ENCODE assay signal across 1 cellular context in genomic region chr11:46728659-46729040, GRCh38.
TF ChIP-seq lines count a peak whose summit lies in the region.

No MANE protein-coding gene starts in this region.

TF ChIP-seq in HepG2, 621 proteins besides CTCF, POLR2A, EP300 and RAD21:
- TF ChIP-seq, protein P1, sequence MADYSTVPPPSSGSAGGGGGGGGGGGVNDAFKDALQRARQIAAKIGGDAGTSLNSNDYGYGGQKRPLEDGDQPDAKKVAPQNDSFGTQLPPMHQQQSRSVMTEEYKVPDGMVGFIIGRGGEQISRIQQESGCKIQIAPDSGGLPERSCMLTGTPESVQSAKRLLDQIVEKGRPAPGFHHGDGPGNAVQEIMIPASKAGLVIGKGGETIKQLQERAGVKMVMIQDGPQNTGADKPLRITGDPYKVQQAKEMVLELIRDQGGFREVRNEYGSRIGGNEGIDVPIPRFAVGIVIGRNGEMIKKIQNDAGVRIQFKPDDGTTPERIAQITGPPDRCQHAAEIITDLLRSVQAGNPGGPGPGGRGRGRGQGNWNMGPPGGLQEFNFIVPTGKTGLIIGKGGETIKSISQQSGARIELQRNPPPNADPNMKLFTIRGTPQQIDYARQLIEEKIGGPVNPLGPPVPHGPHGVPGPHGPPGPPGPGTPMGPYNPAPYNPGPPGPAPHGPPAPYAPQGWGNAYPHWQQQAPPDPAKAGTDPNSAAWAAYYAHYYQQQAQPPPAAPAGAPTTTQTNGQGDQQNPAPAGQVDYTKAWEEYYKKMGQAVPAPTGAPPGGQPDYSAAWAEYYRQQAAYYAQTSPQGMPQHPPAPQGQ (CRISPR knock-in tag; IDR thresholded peaks at IDR 0.05; ENCODE audit: borderline replicate concordance): no peak
- TF ChIP-seq RBM22 (optimal IDR thresholded peaks at IDR 0.05; ENCODE audit: low read length) (peak; percentile 11), ZNF20 (CRISPR knock-in tag; IDR thresholded peaks at IDR 0.05) (0 out of 2 replicates have a peak, but pooled peaks have one; percentile 18), NPAS2 (CRISPR knock-in tag; IDR thresholded peaks at IDR 0.05; ENCODE audit: borderline replicate concordance) (no peak), PRDM4 (CRISPR knock-in tag; IDR thresholded peaks at IDR 0.05; ENCODE audit: borderline replicate concordance) (no peak), AHR (CRISPR knock-in tag; IDR thresholded peaks at IDR 0.05) (no peak), KAT8 (CRISPR knock-in tag; IDR thresholded peaks at IDR 0.05) (no peak), ARID2 (CRISPR knock-in tag; IDR thresholded peaks at IDR 0.05; ENCODE audit: borderline replicate concordance) (no peak), CENPX (CRISPR knock-in tag; IDR thresholded peaks at IDR 0.05) (no peak), ZBTB8A (CRISPR knock-in tag; IDR thresholded peaks at IDR 0.05; ENCODE audit: borderline replicate concordance, low read depth) (no peak), KMT2A (CRISPR knock-in tag; IDR thresholded peaks at IDR 0.05) (no peak), NR2C2 (CRISPR knock-in tag; IDR thresholded peaks at IDR 0.05; ENCODE audit: borderline replicate concordance) (no peak)
